In the genomic region with DNA sequence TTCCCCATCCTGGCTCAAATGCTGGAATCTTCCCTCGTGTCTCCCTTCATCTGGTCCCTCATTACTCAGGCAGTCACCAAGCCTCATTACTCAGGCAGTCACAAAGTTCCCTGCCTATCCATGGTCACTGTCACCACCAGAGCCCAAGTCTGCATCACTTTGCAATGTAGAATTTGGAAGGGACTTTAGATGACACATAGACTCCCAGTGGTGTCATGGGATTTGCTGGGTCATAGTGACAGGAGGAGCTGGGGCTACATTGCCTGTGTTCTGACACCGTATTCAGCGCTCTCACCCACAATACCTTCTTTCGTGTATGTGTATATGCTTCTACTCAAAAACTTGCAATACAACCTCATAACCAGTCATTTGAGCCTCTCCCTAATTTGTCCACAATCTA, we compare ENCODE assay signal across 9 cellular contexts. TPM values are rescaled to one million over a fixed set of nuclear protein-coding genes. Genes with fewer than 3 reads are reported as not detected.
DNase-seq lines count a peak whose midpoint lies in the region; ATAC-seq and TF ChIP-seq lines count a peak whose summit lies in the region.
"Had no signal": no experiment of that assay in that cellular context is flagged by ENCODE, and none has a peak within 500 bp of the region (broad histone marks: within the 10 kb centered on the region; RNA-seq: fewer than 3 reads in every experiment).

No MANE protein-coding gene starts in this region.

- DNase-seq in activated CD4-positive, alpha-beta T cell treated with anti-CD3 and anti-CD28 coated beads for 36 hours = no peak
- DNase-seq in activated CD4-positive, alpha-beta T cell treated with anti-CD3 and anti-CD28 coated beads, Interleukin-2, amount 50 U/mL, for 4 hours = no peak
- DNase-seq in endothelial cell (ENCODE audit: low spot score) = no peak
- DNase-seq in lower lobe of right lung = no peak
- DNase-seq: cerebellar nuclear complex; naive thymus-derived CD8-positive, alpha-beta T cell; NCI-H446 treated with DMSO at 0.1 percent for 48 hours had no signal

- intact Hi-C loops in activated CD4-positive, alpha-beta T cell treated with anti-CD3 and anti-CD28 coated beads for 36 hours (cut with DNase I, micrococcal nuclease) = loop anchor here in 1 of 2 experiments (10.0 kb wide), 1 partner anchor 1402 kb away; a partner anchor contains a TSS
- intact Hi-C loops in lower lobe of right lung (cut with DNase I) = no loop called here

- no peaks in the 10 kb centered on the region for H3K27me3 Mint-ChIP-seq in activated CD4-positive, alpha-beta T cell treated with anti-CD3 and anti-CD28 coated beads for 36 hours
- peaks cover 20% of the 10 kb centered on the region for H3K27me3 Mint-ChIP-seq in endothelial cell (ENCODE audit: unreplicated experiment)
- H3K27me3 Mint-ChIP-seq in stimulated activated memory B cell treated with anti-CD40 and anti-IgM and Interleukin-4, amounts not matched to agents 10 μg/mL and 1 μg/mL and 100 μg/mL, for 72 hours = no peaks in the 10 kb centered on the region

- H3K4me1 ChIP-seq in lower lobe of right lung = peaks cover 59% of the 10 kb centered on the region

- no peak overlapping the region for H3K27ac ChIP-seq in lower lobe of right lung

- TF ChIP-seq CTCF in endothelial cell (IDR thresholded peaks at IDR 0.05; ENCODE audit: unreplicated experiment) = no peak
- no peak for TF ChIP-seq CTCF in lower lobe of right lung (IDR thresholded peaks at IDR 0.05)

- H3K9me3 ChIP-seq in lower lobe of right lung = no peaks in the 10 kb centered on the region

- no peak overlapping the region for H3K4me3 Mint-ChIP-seq in activated CD4-positive, alpha-beta T cell treated with anti-CD3 and anti-CD28 coated beads for 36 hours
- peak overlapping the region; percentile 29 for H3K4me3 Mint-ChIP-seq in endothelial cell (ENCODE audit: unreplicated experiment)
- peak overlapping the region; percentile 38 for H3K4me3 Mint-ChIP-seq in stimulated activated memory B cell treated with anti-CD40 and anti-IgM and Interleukin-4, amounts not matched to agents 10 μg/mL and 1 μg/mL and 100 μg/mL, for 72 hours

- no peaks in the 10 kb centered on the region for H3K9me3 Mint-ChIP-seq in activated CD4-positive, alpha-beta T cell treated with anti-CD3 and anti-CD28 coated beads for 36 hours (ENCODE audit: low read depth)
- H3K9me3 Mint-ChIP-seq in endothelial cell (ENCODE audit: unreplicated experiment) = no peaks in the 10 kb centered on the region
- peaks cover 2% of the 10 kb centered on the region for H3K9me3 Mint-ChIP-seq in stimulated activated memory B cell treated with anti-CD40 and anti-IgM and Interleukin-4, amounts not matched to agents 10 μg/mL and 1 μg/mL and 100 μg/mL, for 72 hours
- H3K9me3 Mint-ChIP-seq: naive thymus-derived CD8-positive, alpha-beta T cell had no signal

- H3K36me3 Mint-ChIP-seq in activated CD4-positive, alpha-beta T cell treated with anti-CD3 and anti-CD28 coated beads for 36 hours (ENCODE audit: low read depth) = no peaks in the 10 kb centered on the region
- peaks cover 3% of the 10 kb centered on the region for H3K36me3 Mint-ChIP-seq in endothelial cell (ENCODE audit: low read depth, unreplicated experiment)
- no peaks in the 10 kb centered on the region for H3K36me3 Mint-ChIP-seq in stimulated activated memory B cell treated with anti-CD40 and anti-IgM and Interleukin-4, amounts not matched to agents 10 μg/mL and 1 μg/mL and 100 μg/mL, for 72 hours
- H3K36me3 Mint-ChIP-seq: naive thymus-derived CD8-positive, alpha-beta T cell had no signal

- H3K4me3 ChIP-seq in lower lobe of right lung = no peak overlapping the region

- H3K27ac Mint-ChIP-seq in activated CD4-positive, alpha-beta T cell treated with anti-CD3 and anti-CD28 coated beads for 36 hours = peak overlapping the region; percentile 74
- H3K27ac Mint-ChIP-seq in endothelial cell (ENCODE audit: unreplicated experiment) = no peak overlapping the region
- peak overlapping the region; percentile 51 for H3K27ac Mint-ChIP-seq in stimulated activated memory B cell treated with anti-CD40 and anti-IgM and Interleukin-4, amounts not matched to agents 10 μg/mL and 1 μg/mL and 100 μg/mL, for 72 hours

- POLR2A ChIA-PET in activated CD4-positive, alpha-beta T cell treated with anti-CD3 and anti-CD28 coated beads for 36 hours (lab: Charles Lee) = interaction anchor here (0.6 kb wide), 1 partner anchor 8 kb away, joined by 4 read pairs; no protein-coding TSS in a partner anchor

- peaks cover 62% of the 10 kb centered on the region for H3K4me1 Mint-ChIP-seq in activated CD4-positive, alpha-beta T cell treated with anti-CD3 and anti-CD28 coated beads for 36 hours
- peaks cover 35% of the 10 kb centered on the region for H3K4me1 Mint-ChIP-seq in endothelial cell (ENCODE audit: unreplicated experiment)
- H3K4me1 Mint-ChIP-seq in stimulated activated memory B cell treated with anti-CD40 and anti-IgM and Interleukin-4, amounts not matched to agents 10 μg/mL and 1 μg/mL and 100 μg/mL, for 72 hours = peaks cover 62% of the 10 kb centered on the region

- no peaks in the 10 kb centered on the region for H3K27me3 ChIP-seq in lower lobe of right lung (ENCODE audit: low read depth)

- CTCF ChIA-PET in activated CD4-positive, alpha-beta T cell treated with anti-CD3 and anti-CD28 coated beads for 36 hours (lab: Charles Lee) = no interaction called here

- ATAC-seq in activated CD4-positive, alpha-beta T cell treated with anti-CD3 and anti-CD28 coated beads for 36 hours = no peak
- no peak for ATAC-seq in stimulated activated memory B cell treated with anti-CD40 and anti-IgM and Interleukin-4, amounts not matched to agents 10 μg/mL and 1 μg/mL and 100 μg/mL, for 72 hours
- no peak for ATAC-seq in GM21526 (IDR thresholded peaks at IDR 0.05; ENCODE audit: low FRiP score, unreplicated experiment)
- no peak for ATAC-seq in lower lobe of right lung
- ATAC-seq: naive thymus-derived CD8-positive, alpha-beta T cell had no signal

- H3K36me3 ChIP-seq in lower lobe of right lung = no peaks in the 10 kb centered on the region

RNA-seq across cellular contexts. Expression of a gene that starts 2.1 kb away (rescaled TPM):
- under 1 TPM; 0.40 to 0.46 TPM for total RNA-seq in activated CD4-positive, alpha-beta T cell treated with anti-CD3 and anti-CD28 coated beads for 36 hours
- total RNA-seq in endothelial cell (ENCODE audit: unreplicated experiment) = 2.1 TPM
- 56.3 TPM for total RNA-seq in lower lobe of right lung

RNA-seq across cellular contexts. Expression of a gene that starts 4.9 kb away (rescaled TPM):
- total RNA-seq in activated CD4-positive, alpha-beta T cell treated with anti-CD3 and anti-CD28 coated beads for 36 hours = 100 to 1,000 TPM; 305 to 406 TPM
- total RNA-seq in endothelial cell (ENCODE audit: unreplicated experiment) = 379 TPM
- total RNA-seq in lower lobe of right lung = 243 TPM

RNA-seq across cellular contexts. Expression of a gene that starts 10.2 kb away (rescaled TPM):
- 10 to 100 TPM; 10.6 to 12.7 TPM for total RNA-seq in activated CD4-positive, alpha-beta T cell treated with anti-CD3 and anti-CD28 coated beads for 36 hours
- 1.4 TPM for total RNA-seq in endothelial cell (ENCODE audit: unreplicated experiment)
- total RNA-seq in lower lobe of right lung = 5.1 TPM

RNA-seq across cellular contexts. Expression of a gene that starts 24.9 kb away (rescaled TPM):
- total RNA-seq in activated CD4-positive, alpha-beta T cell treated with anti-CD3 and anti-CD28 coated beads for 36 hours = 10 to 100 TPM; 12.5 to 14.5 TPM
- total RNA-seq in endothelial cell (ENCODE audit: unreplicated experiment) = 32.5 TPM
- 18.9 TPM for total RNA-seq in lower lobe of right lung

RNA-seq across cellular contexts. Expression of a gene that starts 42.6 kb away (rescaled TPM):
- 1 to 10 TPM; 6.4 to 7.0 TPM for total RNA-seq in activated CD4-positive, alpha-beta T cell treated with anti-CD3 and anti-CD28 coated beads for 36 hours
- total RNA-seq in endothelial cell (ENCODE audit: unreplicated experiment) (not detected), lower lobe of right lung (0.74 TPM)

Comparison
In these comparisons a context has a peak if more than half of its experiments do, and no peak if none do; other contexts are left out.
1. RNA of a gene that starts 2.1 kb away (total RNA-seq): 56.3 TPM in lower lobe of right lung (single experiment); 2.1 TPM in endothelial cell (single experiment) and 0.40 to 0.46 TPM in activated CD4-positive, alpha-beta T cell treated with anti-CD3 and anti-CD28 coated beads for 36 hours; every median in the first group is over 10 times any median in the second.